ENCODE assay signal across 1 cellular context in genomic region chr3:56801151-56801596, GRCh38.
TF ChIP-seq lines count a peak whose summit lies in the region.

No MANE protein-coding gene starts in this region.

TF ChIP-seq in GM23338, 12 proteins besides CTCF, POLR2A, EP300 and RAD21 (continued from another document):
- TF ChIP-seq ZNF462 (CRISPR knock-in tag; IDR thresholded peaks at IDR 0.05) (no peak), EZH2phosphoT487 (IDR thresholded peaks at IDR 0.05; ENCODE audit: unreplicated experiment) (no peak)
